In genomic region chr2:96536445-96537065, GRCh38 we compare ENCODE assay signal across 8 cellular contexts. TPM values are rescaled to one million over a fixed set of nuclear protein-coding genes. Genes with fewer than 3 reads are reported as not detected.
DNase-seq lines count a peak whose midpoint lies in the region; ATAC-seq lines count a peak whose summit lies in the region.

Gene ARID5A (plus strand): TSS chr2:96536752. CDS start chr2:96536827, 75 bp downstream.

- DNase-seq in Ammon's horn (ENCODE audit: low spot score): peak; percentile 93
- DNase-seq in NCI-H446 (lab: John Stamatoyannopoulos, UW): peak; percentile 49 to 91
- DNase-seq in activated CD4-positive, alpha-beta T cell treated with anti-CD3 and anti-CD28 coated beads for 1 hour: peak; percentile 87
- peak; percentile 96 for DNase-seq in cerebellum (ENCODE audit: low spot score)
- peak; percentile 87 for DNase-seq in kidney tubule cell (ENCODE audit: low spot score)
- peak; percentile 77 to 90 for DNase-seq in stimulated activated CD4-positive, alpha-beta T cell treated with anti-CD3 and anti-CD28 coated beads, Interleukin-1b, Interleukin-23, amount 100 ng/mL, for 1 hour (ENCODE audit: low read depth in 2 of 2)

- ATAC-seq in GM19035 (IDR thresholded peaks at IDR 0.05; ENCODE audit: unreplicated experiment) (peak; percentile 47), HG03354 (IDR thresholded peaks at IDR 0.05; ENCODE audit: poor library complexity, severe bottlenecking, unreplicated experiment) (peak; percentile 59)

RNA-seq across cellular contexts. Expression of gene ARID5A, which starts in this region (rescaled TPM):
- 2.6 TPM for total RNA-seq in cerebellum

Comparison
In these comparisons a context has a peak if more than half of its experiments do, and no peak if none do; other contexts are left out.
1. Peak in every context shown above with its lines: DNase-seq and ATAC-seq.